12 cellular contexts compared by ENCODE assay signal in the genomic region with DNA sequence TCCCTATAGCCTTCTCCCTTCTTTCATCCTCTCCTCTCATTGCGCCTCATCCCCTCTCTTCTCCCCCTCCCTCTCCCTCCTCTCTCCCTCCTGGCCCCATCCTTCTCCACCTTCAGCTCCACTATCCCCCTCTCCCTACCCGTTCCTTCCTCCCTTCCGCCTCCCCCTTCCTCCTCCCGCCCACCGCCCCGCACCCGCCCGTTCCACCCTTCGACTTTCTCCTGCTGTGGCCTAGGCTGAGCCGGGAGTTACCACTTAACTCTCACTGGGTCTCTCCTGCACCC. TPM values are rescaled to one million over a fixed set of nuclear protein-coding genes. Genes with fewer than 3 reads are reported as not detected.
A peak's percentile ranks its signal among the peaks of the same experiment; 100 is the strongest.
DNase-seq lines count a peak whose midpoint lies in the region; ATAC-seq and TF ChIP-seq lines count a peak whose summit lies in the region.
"Had no signal": no experiment of that assay in that cellular context is flagged by ENCODE, and none has a peak within 500 bp of the region (broad histone marks: within the 10 kb centered on the region; RNA-seq: fewer than 3 reads in every experiment).

No MANE protein-coding gene starts in this region.

- H3K9me3 Mint-ChIP-seq in CD4-positive, alpha-beta memory T cell, result no peaks in the 10 kb centered on the region

- H3K27me3 Mint-ChIP-seq in CD4-positive, alpha-beta memory T cell, result peaks cover 28 to 38% of the 10 kb centered on the region in 2 donors

- peaks cover 32% of the 10 kb centered on the region for H3K27me3 ChIP-seq in CD4-positive, alpha-beta memory T cell (ENCODE audit: insufficient read depth, low read length)
- H3K27me3 ChIP-seq in NT2/D1 (ENCODE audit: insufficient read depth, insufficient read length) (peaks cover 45% of the 10 kb centered on the region), hepatocyte (peaks cover 42% of the 10 kb centered on the region), psoas muscle (ENCODE audit: insufficient read depth in 3 of 3, low read length in 2 of 3) (peaks cover 0 to 30% (median 9%) of the 10 kb centered on the region in 3 donors), SJCRH30 (peaks cover 31% of the 10 kb centered on the region)

- no peaks in the 10 kb centered on the region for H4K20me1 ChIP-seq in hepatocyte (ENCODE audit: insufficient read depth, poor library complexity, severe bottlenecking)

- no peak for DNase-seq in CD4-positive, alpha-beta memory T cell
- DNase-seq in NT2/D1 (ENCODE audit: low read depth, low spot score) (no peak), hepatocyte (ENCODE audit: low spot score) (no peak), psoas muscle (no peak), SJCRH30 (no peak), NCI-H1417 treated with DMSO at 0.1 percent for 48 hours (lab: John Stamatoyannopoulos, UW) (no peak)
- DNase-seq: NCI-H1694 treated with DMSO at 0.1 percent for 48 hours, SHP77 treated with DMSO at 0.1 percent for 48 hours had no signal

- peaks cover 27% of the 10 kb centered on the region for H3K4me1 ChIP-seq in CD4-positive, alpha-beta memory T cell (ENCODE audit: insufficient read depth, low read length)
- H3K4me1 ChIP-seq in NT2/D1 (ENCODE audit: insufficient read depth, insufficient read length) (peaks cover 27% of the 10 kb centered on the region), hepatocyte (ENCODE audit: insufficient read depth) (peaks cover 17% of the 10 kb centered on the region), psoas muscle (no peaks in the 10 kb centered on the region), SJCRH30 (no peaks in the 10 kb centered on the region)

- no peaks in the 10 kb centered on the region for H3K9me2 ChIP-seq in hepatocyte (replicated peaks; ENCODE audit: insufficient read depth)

- no peaks in the 10 kb centered on the region for H3K9me3 ChIP-seq in CD4-positive, alpha-beta memory T cell (ENCODE audit: control insufficient read depth in 1 of 2, low read length in 2 of 2)
- H3K9me3 ChIP-seq in NT2/D1 (ENCODE audit: insufficient read depth, low read length) (no peaks in the 10 kb centered on the region), hepatocyte (ENCODE audit: low read depth) (no peaks in the 10 kb centered on the region), psoas muscle (no peaks in the 10 kb centered on the region), SJCRH30 (replicated peaks) (no peaks in the 10 kb centered on the region)

- ATAC-seq in psoas muscle (no peak), HG03175 (IDR thresholded peaks at IDR 0.05; ENCODE audit: unreplicated experiment) (no peak), GM21526 (IDR thresholded peaks at IDR 0.05; ENCODE audit: low FRiP score, unreplicated experiment) (no peak)

- peaks cover 13 to 21% (median 15%) of the 10 kb centered on the region in 4 donors for H3K4me1 Mint-ChIP-seq in CD4-positive, alpha-beta memory T cell

- no peak overlapping the region for H2AFZ ChIP-seq in hepatocyte

- H3K36me3 Mint-ChIP-seq in CD4-positive, alpha-beta memory T cell, result no peaks in the 10 kb centered on the region

- no peak for TF ChIP-seq CTCF in hepatocyte (IDR thresholded peaks at IDR 0.05; ENCODE audit: poor library complexity)
- TF ChIP-seq CTCF in psoas muscle (IDR thresholded peaks at IDR 0.05), result no peak

- POLR2A ChIA-PET in CD4-positive, alpha-beta memory T cell (lab: Charles Lee; ENCODE audit: partially characterized antibody), result no interaction called here

- CTCF ChIA-PET in CD4-positive, alpha-beta memory T cell (lab: Charles Lee; ENCODE audit: partially characterized antibody), result interaction anchor here (0.8 to 4.4 kb wide), 5 partner anchors 8 to 306 kb away, joined by 3 to 29 read pairs (median 3); partner anchors contain the start of gene RAB13

- H3K27ac Mint-ChIP-seq in CD4-positive, alpha-beta memory T cell, result no peak overlapping the region

- peak overlapping the region; percentile 99 for H3K4me2 ChIP-seq in hepatocyte

- peak overlapping the region in 6 of 8 donors; percentile 75 to 85 (median 82) for H3K4me3 Mint-ChIP-seq in CD4-positive, alpha-beta memory T cell

- no peaks in the 10 kb centered on the region for H3K36me3 ChIP-seq in CD4-positive, alpha-beta memory T cell (ENCODE audit: insufficient read depth, low read length)
- H3K36me3 ChIP-seq in NT2/D1 (ENCODE audit: insufficient read depth, insufficient read length, low read length), result no peaks in the 10 kb centered on the region
- no peaks in the 10 kb centered on the region for H3K36me3 ChIP-seq in hepatocyte (replicated peaks; ENCODE audit: insufficient read depth, low read depth)
- H3K36me3 ChIP-seq in psoas muscle (ENCODE audit: insufficient read depth in 1 of 2, low read depth in 1 of 2), result peaks cover 0 to 7% of the 10 kb centered on the region in 2 donors
- no peaks in the 10 kb centered on the region for H3K36me3 ChIP-seq in SJCRH30

- H3K79me2 ChIP-seq in hepatocyte, result no peaks in the 10 kb centered on the region

- intact Hi-C loops in CD4-positive, alpha-beta memory T cell (cut with micrococcal nuclease), result no loop called here
- intact Hi-C loops in psoas muscle (cut with DNase I), result loop anchor here in 1 of 2 donors (5.0 kb wide), 1 partner anchor 37 kb away; no protein-coding TSS in a partner anchor

- no peak overlapping the region for H3K27ac ChIP-seq in CD4-positive, alpha-beta memory T cell (ENCODE audit: low read depth, low read length)
- H3K27ac ChIP-seq in hepatocyte (no peak overlapping the region), psoas muscle (no peak overlapping the region), SJCRH30 (no peak overlapping the region)

- peak overlapping the region; percentile 82 for H3K9ac ChIP-seq in NT2/D1 (ENCODE audit: insufficient read length, low read depth)

- no peak overlapping the region for H3K4me3 ChIP-seq in CD4-positive, alpha-beta memory T cell (ENCODE audit: low read length in 2 of 2)
- H3K4me3 ChIP-seq in NT2/D1 (ENCODE audit: insufficient read length, low read depth), result peak overlapping the region; percentile 67
- no peak overlapping the region for H3K4me3 ChIP-seq in hepatocyte
- H3K4me3 ChIP-seq in psoas muscle, result peak overlapping the region; percentile 70
- H3K4me3 ChIP-seq in SJCRH30, result no peak overlapping the region

- 26% methylated on average over 6 of the region's 10 CpGs for WGBS in hepatocyte (ENCODE audit: low lambda C conversion rate, missing lambda C conversion rate)
- 27 to 35% (median 33%) methylated on average over 10 of the region's 10 CpGs for WGBS in psoas muscle, 3 donors

RNA-seq across cellular contexts. Expression of gene NPR1, which starts 1.6 kb away (rescaled TPM):
- total RNA-seq in CD4-positive, alpha-beta memory T cell, result not detected
- polyA plus RNA-seq in CD4-positive, alpha-beta memory T cell, result not detected
- total RNA-seq in hepatocyte (2.5 and 2.8 TPM in 2 replicates), psoas muscle (10 to 100 TPM in 2 of 4 donors, 1 to 10 TPM in 2; 7.0 to 11.1 (median 8.7) TPM)
- polyA plus RNA-seq in hepatocyte (3.0 and 4.3 TPM in 2 replicates), psoas muscle (10 to 100 TPM in 1 of 3 donors, 1 to 10 TPM in 2; 4.5 to 10.4 (median 8.5) TPM)
- total RNA-seq in SJCRH30 (2014; rRNA removed; shearing (Covaris generic)), result 0.06 TPM in 1 of 2 replicates, not detected in the other
- total RNA-seq: H4 had no signal
- polyA plus RNA-seq: keratinocyte had no signal

RNA-seq across cellular contexts. Expression of gene ILF2, which starts 9.3 kb away (rescaled TPM):
- total RNA-seq in CD4-positive, alpha-beta memory T cell, result 10 to 100 TPM; 82.3 to 87.8 TPM
- polyA plus RNA-seq in CD4-positive, alpha-beta memory T cell, result 100 to 1,000 TPM; 136 to 200 TPM
- total RNA-seq in hepatocyte, result 173 and 191 TPM in 2 replicates
- polyA plus RNA-seq in hepatocyte, result 177 and 178 TPM in 2 replicates
- 100 to 1,000 TPM in 1 of 4 donors, 10 to 100 TPM in 3; 71.7 to 102 (median 98.2) TPM for total RNA-seq in psoas muscle
- polyA plus RNA-seq in psoas muscle, result 100 to 1,000 TPM in 2 of 3 donors, 10 to 100 TPM in 1; 82.4 to 158 (median 142) TPM
- total RNA-seq in SJCRH30 (2014; rRNA removed; shearing (Covaris generic)), result 366 and 380 TPM in 2 replicates

RNA-seq across cellular contexts. Expression of gene SNAPIN, which starts 21.6 kb away (rescaled TPM):
- 10 to 100 TPM; 26.4 to 28.2 TPM for total RNA-seq in CD4-positive, alpha-beta memory T cell
- polyA plus RNA-seq in CD4-positive, alpha-beta memory T cell, result 10 to 100 TPM; 74.4 to 85.6 TPM
- total RNA-seq in hepatocyte (40.9 and 41.4 TPM in 2 replicates), psoas muscle (10 to 100 TPM; 53.9 to 72.0 (median 58.5) TPM)
- polyA plus RNA-seq in hepatocyte (63.2 and 68.4 TPM in 2 replicates), psoas muscle (100 to 1,000 TPM in 1 of 3 donors, 10 to 100 TPM in 2; 51.7 to 102 (median 60.4) TPM)
- 29.0 and 31.9 TPM in 2 replicates for total RNA-seq in SJCRH30 (2014; rRNA removed; shearing (Covaris generic))

RNA-seq across cellular contexts. Expression of gene CHTOP, which starts 46.2 kb away (rescaled TPM):
- 100 to 1,000 TPM; 144 to 149 TPM for total RNA-seq in CD4-positive, alpha-beta memory T cell
- 10 to 100 TPM; 42.2 to 75.5 TPM for polyA plus RNA-seq in CD4-positive, alpha-beta memory T cell
- total RNA-seq in hepatocyte, result 56.2 and 65.5 TPM in 2 replicates
- polyA plus RNA-seq in hepatocyte, result 40.6 and 50.7 TPM in 2 replicates
- total RNA-seq in psoas muscle, result 10 to 100 TPM; 71.1 to 87.7 (median 80.2) TPM
- 100 to 1,000 TPM in 2 of 3 donors, 10 to 100 TPM in 1; 88.3 to 122 (median 111) TPM for polyA plus RNA-seq in psoas muscle
- 60.2 and 68.2 TPM in 2 replicates for total RNA-seq in SJCRH30 (2014; rRNA removed; shearing (Covaris generic))

RNA-seq across cellular contexts. Expression of gene INTS3, which starts 47.8 kb away (rescaled TPM):
- 10 to 100 TPM; 49.1 to 53.0 TPM for total RNA-seq in CD4-positive, alpha-beta memory T cell
- polyA plus RNA-seq in CD4-positive, alpha-beta memory T cell, result 10 to 100 TPM in 1 of 2 donors, 1 to 10 TPM in 1; 8.1 to 12.5 TPM
- total RNA-seq in hepatocyte (39.1 and 42.3 TPM in 2 replicates), psoas muscle (10 to 100 TPM; 17.8 to 29.0 (median 22.8) TPM)
- polyA plus RNA-seq in hepatocyte (37.1 and 51.3 TPM in 2 replicates), psoas muscle (10 to 100 TPM; 11.3 to 24.3 (median 15.8) TPM)
- total RNA-seq in SJCRH30 (2014; rRNA removed; shearing (Covaris generic)), result 25.9 and 28.5 TPM in 2 replicates

Comparison
In these comparisons a context has a peak if more than half of its experiments do, and no peak if none do; other contexts are left out.
1. H3K4me3 ChIP-seq: peak in NT2/D1 (single experiment) and psoas muscle (single experiment); none in CD4-positive, alpha-beta memory T cell (0 of 2), hepatocyte (single experiment) and SJCRH30 (single experiment).